In the genomic region with DNA sequence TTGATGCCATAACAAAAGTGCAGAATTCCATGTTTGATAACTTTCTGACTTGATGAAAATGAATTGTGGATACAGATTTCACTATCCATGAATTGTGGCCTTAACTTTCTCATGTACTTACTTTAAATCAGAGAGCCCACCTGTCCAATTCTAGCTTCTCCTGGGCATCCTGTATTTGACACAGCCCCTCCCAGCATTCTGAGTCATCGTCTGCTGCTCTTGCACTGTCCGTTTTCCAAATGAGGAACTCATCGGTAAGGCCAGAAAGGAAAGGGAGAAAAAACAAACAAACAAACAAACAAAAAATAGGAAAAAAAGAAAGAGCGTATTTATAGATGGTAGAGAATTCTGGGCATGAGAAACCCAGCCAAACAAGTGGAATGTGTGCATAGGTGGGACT, we compare ENCODE assay signal across 14 cellular contexts.
"Had no signal": no experiment of that assay in that cellular context is flagged by ENCODE, and none has a peak within 500 bp of the region (broad histone marks: within the 10 kb centered on the region; RNA-seq: fewer than 3 reads in every experiment).

No MANE protein-coding gene starts in this region.

- H3K27ac ChIP-seq: adrenal gland, epithelial cell of prostate had no signal

- DNase-seq: activated CD4-positive, alpha-beta T cell treated with anti-CD3 and anti-CD28 coated beads for 48 hours; activated CD8-positive, alpha-beta memory T cell treated with anti-CD3 and anti-CD28 coated beads for 24 hours; activated naive CD4-positive, alpha-beta T cell treated with anti-CD3 and anti-CD28 coated beads, Interleukin-2, amount 50 U/mL, for 16 hours; adrenal gland; central memory CD4-positive, alpha-beta T cell; effector memory CD4-positive, alpha-beta T cell; right cardiac atrium; trophoblast cell had no signal

- H3K27ac Mint-ChIP-seq: activated T-helper 17 cell treated with anti-CD3 and anti-CD28 coated beads, Interleukin-2, amount 50 U/mL, for 72 hours; memory B cell; stimulated activated effector memory CD8-positive, alpha-beta T cell treated with anti-CD3 and anti-CD28 coated beads, Interleukin-12 subunit alpha, Interleukin-12 subunit beta, amount 100 ng/mL, for 72 hours; T-helper 1 cell treated with Interleukin-12 subunit alpha and Interleukin-12 subunit beta and Interleukin-4 antibody, amounts not matched to agents 30 μg/mL and 1 μg/mL, for 36 hours had no signal

- H3K36me3 ChIP-seq: adrenal gland had no signal

- H3K4me2 ChIP-seq: smooth muscle cell had no signal

- H3K36me3 Mint-ChIP-seq: stimulated activated effector memory CD8-positive, alpha-beta T cell treated with anti-CD3 and anti-CD28 coated beads, Interleukin-12 subunit alpha, Interleukin-12 subunit beta, amount 100 ng/mL, for 72 hours had no signal

- H3K9me3 ChIP-seq: adrenal gland had no signal

- H3K4me3 ChIP-seq: adrenal gland, smooth muscle cell had no signal

- H3K4me3 Mint-ChIP-seq: activated T-helper 17 cell treated with anti-CD3 and anti-CD28 coated beads, Interleukin-2, amount 50 U/mL, for 72 hours; memory B cell; stimulated activated effector memory CD8-positive, alpha-beta T cell treated with anti-CD3 and anti-CD28 coated beads, Interleukin-12 subunit alpha, Interleukin-12 subunit beta, amount 100 ng/mL, for 72 hours; T-helper 1 cell treated with Interleukin-12 subunit alpha and Interleukin-12 subunit beta and Interleukin-4 antibody, amounts not matched to agents 30 μg/mL and 1 μg/mL, for 36 hours had no signal

- H3K9me3 Mint-ChIP-seq: stimulated activated effector memory CD8-positive, alpha-beta T cell treated with anti-CD3 and anti-CD28 coated beads, Interleukin-12 subunit alpha, Interleukin-12 subunit beta, amount 100 ng/mL, for 72 hours; T-helper 1 cell treated with Interleukin-12 subunit alpha and Interleukin-12 subunit beta and Interleukin-4 antibody, amounts not matched to agents 30 μg/mL and 1 μg/mL, for 36 hours had no signal

- H3K4me1 Mint-ChIP-seq: activated T-helper 17 cell treated with anti-CD3 and anti-CD28 coated beads, Interleukin-2, amount 50 U/mL, for 72 hours; stimulated activated effector memory CD8-positive, alpha-beta T cell treated with anti-CD3 and anti-CD28 coated beads, Interleukin-12 subunit alpha, Interleukin-12 subunit beta, amount 100 ng/mL, for 72 hours had no signal

- H3K27me3 ChIP-seq: adrenal gland had no signal

- ATAC-seq: activated T-helper 17 cell treated with anti-CD3 and anti-CD28 coated beads, Interleukin-2, amount 50 U/mL, for 72 hours; right cardiac atrium; stimulated activated effector memory CD8-positive, alpha-beta T cell treated with anti-CD3 and anti-CD28 coated beads, Interleukin-12 subunit alpha, Interleukin-12 subunit beta, amount 100 ng/mL, for 72 hours had no signal

- H3K27me3 Mint-ChIP-seq: activated T-helper 17 cell treated with anti-CD3 and anti-CD28 coated beads, Interleukin-2, amount 50 U/mL, for 72 hours had no signal

- H3K4me1 ChIP-seq: adrenal gland had no signal
